In the genomic region with DNA sequence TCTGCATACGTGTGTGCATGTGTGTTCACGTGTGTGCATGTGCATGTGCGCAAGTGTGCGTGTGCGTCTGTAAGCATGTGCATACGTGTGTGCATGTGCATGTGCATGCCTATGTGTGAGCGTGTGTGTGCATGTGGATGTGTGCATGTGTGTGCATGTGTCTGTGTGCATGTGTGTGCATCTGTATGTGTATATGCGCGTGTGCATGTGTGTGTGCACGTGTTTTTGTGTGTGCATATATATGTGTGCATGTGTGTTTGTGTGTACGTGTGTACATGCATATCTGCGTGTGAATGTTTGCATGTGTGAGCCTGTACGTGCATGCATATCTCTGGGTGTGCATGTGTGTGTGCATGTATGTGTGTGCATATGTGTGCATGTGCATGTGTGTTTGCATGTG, we compare ENCODE assay signal across 22 cellular contexts. TPM values are rescaled to one million over a fixed set of nuclear protein-coding genes. Genes with fewer than 3 reads are reported as not detected.
DNase-seq lines count a peak whose midpoint lies in the region; ATAC-seq, FAIRE-seq and TF ChIP-seq lines count a peak whose summit lies in the region.
"Had no signal": no experiment of that assay in that cellular context is flagged by ENCODE, and none has a peak within 500 bp of the region (broad histone marks: within the 10 kb centered on the region; RNA-seq: fewer than 3 reads in every experiment).

No MANE protein-coding gene starts in this region.

- H2BK5ac ChIP-seq in H1 (ENCODE audit: low read depth, low read length) (no peak overlapping the region), neuronal stem cell (ENCODE audit: low read length) (no peak overlapping the region)

- H3K18ac ChIP-seq in H1 (ENCODE audit: extremely low read depth, low read length) (no peak overlapping the region), neuronal stem cell (ENCODE audit: low read length) (peak overlapping the region; percentile 83)

- H3K27ac ChIP-seq in HepG2 (ENCODE audit: extremely low read length, insufficient read depth, low read length), result no peak overlapping the region
- no peak overlapping the region for H3K27ac ChIP-seq in right lobe of liver
- no peak overlapping the region for H3K27ac ChIP-seq in H1 (ENCODE audit: low read depth, low read length)
- peak overlapping the region; percentile 24 for H3K27ac ChIP-seq in neuronal stem cell (replicated peaks; ENCODE audit: low read length)
- H3K27ac ChIP-seq: 22Rv1, HL-60, KMS-11 had no signal

- no TSS peak for BruUV-seq in HepG2 (replicated peaks; lab: Mats Ljungman, UMichigan)

- H3K4me1 ChIP-seq in HepG2 (ENCODE audit: insufficient read depth, low read length), result no peaks in the 10 kb centered on the region
- H3K4me1 ChIP-seq in right lobe of liver, result no peaks in the 10 kb centered on the region
- H3K4me1 ChIP-seq in H1 (replicated peaks in 1 of 4; ENCODE audit: control insufficient read depth in 3 of 4, insufficient read depth in 4 of 4, low read length in 3 of 4), result no peaks in the 10 kb centered on the region
- H3K4me1 ChIP-seq in neuronal stem cell (ENCODE audit: control insufficient read depth in 2 of 2, insufficient read depth in 1 of 2, low read depth in 1 of 2, low read length in 2 of 2), result peaks cover 0 to 4% of the 10 kb centered on the region in 2 donors
- H3K4me1 ChIP-seq: HAP-1 had no signal

- in situ Hi-C loops in HepG2 (cut with HindIII; ENCODE audit: extremely low pct_ligation_motif_present, low pct_unique_long_range_greater_than_20kb), result no loop called here

- H3K79me1 ChIP-seq in H1 (ENCODE audit: low read depth, low read length) (no peaks in the 10 kb centered on the region), neuronal stem cell (ENCODE audit: low read depth, low read length) (peaks cover 2% of the 10 kb centered on the region)

- intact Hi-C loops in HepG2 (cut with micrococcal nuclease; ENCODE audit: unreplicated experiment), result no loop called here
- intact Hi-C loops in right lobe of liver (cut with DNase I), result no loop called here
- intact Hi-C loops in left ventricle myocardium superior (cut with micrococcal nuclease), result no loop called here

- H3K23me2 ChIP-seq in H1 (ENCODE audit: low read depth, low read length), result no peaks in the 10 kb centered on the region

- no peak overlapping the region for H3K56ac ChIP-seq in H1 (replicated peaks; ENCODE audit: insufficient read length, low read depth, low read length)

- H3K79me2 ChIP-seq in HepG2 (ENCODE audit: insufficient read depth, low read length) (no peaks in the 10 kb centered on the region), H1 (ENCODE audit: control insufficient read depth in 1 of 2, insufficient read depth in 2 of 2, low read length in 2 of 2) (no peaks in the 10 kb centered on the region; a peak in 1 of 4 replicates)

- TF ChIP-seq EP300 in HepG2 (IDR thresholded peaks at IDR 0.05; ENCODE audit: low read depth in 2 of 2, low read length in 2 of 2) (no peak), HepG2 (CRISPR knock-in tag; IDR thresholded peaks at IDR 0.05; ENCODE audit: borderline replicate concordance) (no peak), H1 (IDR thresholded peaks at IDR 0.05; ENCODE audit: borderline replicate concordance in 1 of 2, low read depth in 2 of 2, low read length in 2 of 2) (no peak)

- no peak overlapping the region; the same call in 1 of the 2 replicates for H2BK12ac ChIP-seq in H1 (ENCODE audit: low read depth, low read length)
- peak overlapping the region; percentile 90 for H2BK12ac ChIP-seq in neuronal stem cell (ENCODE audit: low read length)

- H3K4me3 ChIP-seq in HepG2 (replicated peaks in 1 of 3; ENCODE audit: insufficient read depth in 1 of 3, low read depth in 2 of 3, low read length in 3 of 3), result no peak overlapping the region
- H3K4me3 ChIP-seq in right lobe of liver, result no peak overlapping the region
- no peak overlapping the region for H3K4me3 ChIP-seq in H1 (ENCODE audit: extremely low read depth in 1 of 4, insufficient read depth in 2 of 4, low read depth in 3 of 4, low read length in 4 of 4)
- H3K4me3 ChIP-seq in neuronal stem cell (ENCODE audit: low read length in 2 of 2), result peak overlapping the region in 1 of 2 donors; percentile 74
- H3K4me3 ChIP-seq: HAP-1 had no signal

- H2AFZ ChIP-seq in HepG2 (ENCODE audit: low read length), result no peak overlapping the region
- no peak overlapping the region for H2AFZ ChIP-seq in H1 (ENCODE audit: low read length)
- no peak overlapping the region for H2AFZ ChIP-seq in neuronal stem cell (ENCODE audit: low read length)

- H3K14ac ChIP-seq in H1 (ENCODE audit: insufficient read length) (no peak overlapping the region), neuronal stem cell (ENCODE audit: low read length) (peak overlapping the region; percentile 90)

- no peak overlapping the region for H2BK15ac ChIP-seq in H1 (ENCODE audit: low read length)
- H2BK15ac ChIP-seq in neuronal stem cell (ENCODE audit: low read length), result no peak overlapping the region

- ATAC-seq in HepG2, result no peak
- ATAC-seq in right lobe of liver, result no peak
- no peak for ATAC-seq in left ventricle myocardium superior

- TF ChIP-seq RAD21 in HepG2 (CRISPR knock-in tag; IDR thresholded peaks at IDR 0.05) (no peak), H1 (IDR thresholded peaks at IDR 0.05 in 1 of 2, conservative IDR thresholded peaks at IDR 0.05 in 1 of 2; ENCODE audit: low read depth in 2 of 2, low read length in 2 of 2) (no peak)

- POLR2A ChIA-PET in HepG2 (lab: Yijun Ruan, JAX), result no interaction called here
- POLR2A ChIA-PET in H1 (lab: Charles Lee; ENCODE audit: partially characterized antibody), result no interaction called here

- H3K4ac ChIP-seq in H1 (replicated peaks; ENCODE audit: insufficient read length, low read depth, low read length), result no peak overlapping the region
- peak overlapping the region; percentile 6 for H3K4ac ChIP-seq in neuronal stem cell (ENCODE audit: low read length)

- H3K23ac ChIP-seq in H1 (ENCODE audit: insufficient read length), result no peak overlapping the region
- peak overlapping the region; percentile 97 for H3K23ac ChIP-seq in neuronal stem cell (ENCODE audit: low read depth, low read length, poor library complexity)

- H4K91ac ChIP-seq in H1 (replicated peaks; ENCODE audit: insufficient read length, low read length), result no peak overlapping the region
- peak overlapping the region; percentile 96 for H4K91ac ChIP-seq in neuronal stem cell (ENCODE audit: low read depth, low read length, poor library complexity)

- no peak for TF ChIP-seq CTCF in HepG2 (CRISPR knock-in tag; IDR thresholded peaks at IDR 0.05)
- no peak for TF ChIP-seq CTCF in right lobe of liver (IDR thresholded peaks at IDR 0.05)
- TF ChIP-seq CTCF in H1 (IDR thresholded peaks at IDR 0.05; ENCODE audit: control extremely low read depth in 1 of 3, insufficient read depth in 1 of 3, low read depth in 1 of 3, low read length in 3 of 3), result no peak

- H3K4me2 ChIP-seq in HepG2 (ENCODE audit: low read depth, low read length) (no peak overlapping the region), H1 (ENCODE audit: insufficient read depth in 1 of 2, low read depth in 2 of 2, low read length in 2 of 2) (no peak overlapping the region), neuronal stem cell (ENCODE audit: insufficient read depth, low read length, poor library complexity, severe bottlenecking) (no peak overlapping the region)
- H3K4me2 ChIP-seq: KMS-11 had no signal

- 77% methylated on average over 13 of the region's 13 CpGs for WGBS in HepG2 (ENCODE audit: low lambda C conversion rate)
- 88% methylated on average over 7 of the region's 13 CpGs for WGBS in right lobe of liver (ENCODE audit: insufficient coverage, low coverage, low lambda C conversion rate, missing lambda C conversion rate)
- WGBS in H1 (ENCODE audit: extremely low coverage in 1 of 2, insufficient coverage in 1 of 2, insufficient read length in 1 of 2, insufficient replicate concordance in 2 of 2, low coverage in 1 of 2, low lambda C conversion rate in 2 of 2, missing lambda C conversion rate in 1 of 2), 2 experiments, result 94% methylated on average over 13 of the region's 13 CpGs; no CpG with 5 or more reads in 1 of the 2 experiments
- no CpG with 5 or more reads among the region's 13 CpGs for WGBS in neuronal stem cell (ENCODE audit: extremely low coverage in 2 of 2, insufficient read length in 2 of 2, insufficient replicate concordance in 1 of 2), 2 donors

- H3K9ac ChIP-seq in HepG2 (ENCODE audit: insufficient read depth, low read depth, low read length) (no peak overlapping the region), H1 (replicated peaks in 1 of 4; ENCODE audit: extremely low read depth in 1 of 4, low read depth in 3 of 4, low read length in 3 of 4) (no peak overlapping the region), neuronal stem cell (ENCODE audit: low read depth, low read length, poor library complexity) (peak overlapping the region; percentile 86)
- H3K9ac ChIP-seq: KMS-11 had no signal

- no peaks in the 10 kb centered on the region for H3K36me3 ChIP-seq in HepG2 (replicated peaks in 1 of 2; ENCODE audit: control insufficient read depth in 1 of 2, insufficient read depth in 2 of 2, low read length in 2 of 2)
- no peaks in the 10 kb centered on the region for H3K36me3 ChIP-seq in right lobe of liver
- no peaks in the 10 kb centered on the region for H3K36me3 ChIP-seq in H1 (ENCODE audit: control insufficient read depth in 2 of 4, insufficient read depth in 4 of 4, low read length in 3 of 4)
- H3K36me3 ChIP-seq in neuronal stem cell (replicated peaks in 1 of 2; ENCODE audit: control insufficient read depth in 2 of 2, insufficient read depth in 2 of 2, low read length in 2 of 2), result peaks cover 0 to 3% of the 10 kb centered on the region in 2 donors
- H3K36me3 ChIP-seq: HAP-1 had no signal

- TF ChIP-seq POLR2A in HepG2 (IDR thresholded peaks at IDR 0.05; ENCODE audit: insufficient read depth in 1 of 2, low read depth in 2 of 2, low read length in 2 of 2) (no peak), right lobe of liver (IDR thresholded peaks at IDR 0.05) (no peak), H1 (IDR thresholded peaks at IDR 0.05; ENCODE audit: control extremely low read depth in 1 of 2, low read depth in 2 of 2, low read length in 2 of 2) (no peak)

- H2BK20ac ChIP-seq in H1 (ENCODE audit: low read length), result no peak overlapping the region

- H4K5ac ChIP-seq in H1 (ENCODE audit: insufficient read length, low read depth, low read length), result no peak overlapping the region

- no peaks in the 10 kb centered on the region for H3K27me3 ChIP-seq in HepG2 (ENCODE audit: control insufficient read depth in 1 of 2, insufficient read depth in 2 of 2, low read length in 2 of 2)
- no peaks in the 10 kb centered on the region for H3K27me3 ChIP-seq in right lobe of liver
- H3K27me3 ChIP-seq in H1 (replicated peaks in 1 of 4; ENCODE audit: control insufficient read depth in 3 of 4, extremely low read depth in 1 of 4, insufficient read depth in 3 of 4, low read length in 3 of 4), result no peaks in the 10 kb centered on the region
- H3K27me3 ChIP-seq in neuronal stem cell (ENCODE audit: control insufficient read depth in 3 of 3, insufficient read depth in 3 of 3, low read depth in 1 of 3, low read length in 3 of 3), result peaks cover 0 to 2% (median 0%) of the 10 kb centered on the region in 3 experiments

- H4K8ac ChIP-seq in H1 (ENCODE audit: extremely low read depth, insufficient read depth, low read length), result no peak overlapping the region; the same call in 1 of the 2 replicates
- peak overlapping the region; percentile 68 for H4K8ac ChIP-seq in neuronal stem cell (ENCODE audit: low read depth, low read length)

- H2BK120ac ChIP-seq in H1 (replicated peaks; ENCODE audit: low read depth, low read length), result peak overlapping the region; percentile 43
- no peak overlapping the region for H2BK120ac ChIP-seq in neuronal stem cell (ENCODE audit: low read depth, low read length)

- CTCF ChIA-PET in HepG2 (lab: Yijun Ruan, JAX; ENCODE audit: low intra/inter-chr PET ratio, low total read pairs) (no interaction called here), H1 (lab: Charles Lee; ENCODE audit: partially characterized antibody) (interaction anchor here (1.7 kb wide), 1 partner anchor 19 kb away, joined by 8 read pairs; no protein-coding TSS in a partner anchor)

- DNase-seq in HepG2 (ENCODE audit: low spot score), result no peak
- DNase-seq in right lobe of liver, result no peak
- DNase-seq in H1 (ENCODE audit: low read depth in 1 of 2, low spot score in 2 of 2), result no peak
- DNase-seq in neuronal stem cell (ENCODE audit: low spot score), result no peak
- no peak for DNase-seq in DMS79 (lab: John Stamatoyannopoulos, UW)
- DNase-seq in AG08395 (ENCODE audit: low spot score), result no peak
- DNase-seq in left ventricle myocardium superior, result no peak
- DNase-seq: AML-193; C1 segment of cervical spinal cord; Calu3; CD4-positive, alpha-beta T cell; DMS 273 treated with DMSO at 0.1 percent for 48 hours; GOT3; HFFc6 had no signal

- FAIRE-seq in HepG2 (lab: Jason Lieb, UNC) (no peak), H1 (lab: Jason Lieb, UNC) (no peak)
- FAIRE-seq: GM12892 had no signal

- H4K20me1 ChIP-seq in HepG2 (ENCODE audit: insufficient read depth, low read length) (no peaks in the 10 kb centered on the region), H1 (replicated peaks in 1 of 2; ENCODE audit: control insufficient read depth in 1 of 2, insufficient read depth in 2 of 2, low read length in 2 of 2) (peaks cover 0 to 4% of the 10 kb centered on the region in 2 experiments)

- H2AK5ac ChIP-seq in H1 (ENCODE audit: low read depth, low read length) (no peak overlapping the region), neuronal stem cell (ENCODE audit: low read depth, low read length) (no peak overlapping the region)

- H3K9me3 ChIP-seq in HepG2 (ENCODE audit: low read length) (no peaks in the 10 kb centered on the region), right lobe of liver (no peaks in the 10 kb centered on the region), H1 (ENCODE audit: insufficient read depth in 2 of 2, low read depth in 1 of 2, low read length in 1 of 2) (peaks cover 3 to 4% of the 10 kb centered on the region in 2 experiments; a peak in 2 of 4 replicates), neuronal stem cell (replicated peaks in 1 of 2; ENCODE audit: control insufficient read depth in 2 of 2, insufficient read depth in 1 of 2, low read depth in 1 of 2, low read length in 2 of 2) (peaks cover 0 to 5% of the 10 kb centered on the region in 2 donors)
- H3K9me3 ChIP-seq: HAP-1 had no signal

RNA-seq across cellular contexts. Expression of gene DRD5, which starts 35.7 kb away (rescaled TPM):
- total RNA-seq in HepG2 (2016; rRNA removed; fragmentation: Illumina TruSeq; extraction: Trizol) (not detected in 2 replicates), right lobe of liver (not detected), left ventricle myocardium superior (not detected)
- total RNA-seq in HepG2 (2016; cell fraction: cytosol; rRNA removed; fragmentation: Illumina TruSeq; extraction: Trizol; ENCODE audit: low read depth), result not detected in 2 replicates
- not detected in 2 replicates for total RNA-seq in HepG2 (2016; cell fraction: insoluble cytoplasmic fraction; rRNA removed; fragmentation: Illumina TruSeq; extraction: Trizol)
- not detected in 2 replicates for total RNA-seq in HepG2 (2016; cell fraction: membrane; rRNA removed; fragmentation: Illumina TruSeq; extraction: Trizol)
- not detected in 2 replicates for total RNA-seq in HepG2 (2016; cell fraction: nucleus; rRNA removed; fragmentation: Illumina TruSeq; extraction: Trizol)
- polyA plus RNA-seq in HepG2 (2011; rRNA removed) (not detected in 2 replicates), H1 (2011; rRNA removed) (0.21 and 0.28 TPM in 2 replicates)
- not detected in 2 replicates for polyA plus RNA-seq in HepG2 (2011; cell fraction: cytosol; rRNA removed)
- not detected in 2 replicates for polyA plus RNA-seq in HepG2 (2011; cell fraction: nucleus; rRNA removed)
- 0.09 and 0.13 TPM in 2 replicates for polyA plus RNA-seq in HepG2 (2012)
- not detected in 2 replicates for polyA plus RNA-seq in HepG2 (2016; cell fraction: cytosol; fragmentation: Illumina TruSeq; extraction: Trizol; ENCODE audit: low read depth)
- polyA plus RNA-seq in HepG2 (2016; cell fraction: insoluble cytoplasmic fraction; fragmentation: Illumina TruSeq; extraction: Trizol; ENCODE audit: low read depth), result not detected in 2 replicates
- polyA plus RNA-seq in HepG2 (2016; cell fraction: membrane; fragmentation: Illumina TruSeq; extraction: Trizol; ENCODE audit: low read depth), result not detected in 2 replicates
- not detected in 2 replicates for polyA plus RNA-seq in HepG2 (2016; cell fraction: nucleus; fragmentation: Illumina TruSeq; extraction: Trizol; ENCODE audit: insufficient read depth, low read depth)
- polyA minus RNA-seq in HepG2 (2011; rRNA and poly(A)+ RNA removed; ENCODE audit: low replicate concordance), result 0.18 TPM in 1 of 2 replicates, not detected in the other
- polyA minus RNA-seq in HepG2 (2011; cell fraction: cytosol; rRNA and poly(A)+ RNA removed), result not detected in 2 replicates
- polyA minus RNA-seq in HepG2 (2011; cell fraction: nucleus; rRNA and poly(A)+ RNA removed), result not detected in 2 replicates
- total RNA-seq in H1 (2021; fragmentation: NEBNext Ultra II Directional; extraction: Animal tissue kit (Norgen Biotek cat#: 25700)), result 0.11 TPM in 1 of 2 replicates, not detected in the other
- 0.21 TPM for polyA plus RNA-seq in H1 (2011; cell fraction: cytosol; rRNA removed)
- 0.04 TPM for polyA plus RNA-seq in H1 (2011; cell fraction: nucleus; rRNA removed)
- polyA plus RNA-seq in H1 (2012, experiment 1 of 2), result 0.07 to 0.18 TPM (median 0.15 TPM) in 3 of 4 replicates, not detected in the other
- polyA plus RNA-seq in H1 (2012, experiment 2 of 2), result 0.13 TPM
- polyA plus RNA-seq in H1 (2013, experiment 1 of 2), result 0.12 TPM
- 0.13 TPM for polyA plus RNA-seq in H1 (2013, experiment 2 of 2)
- polyA minus RNA-seq in H1 (2011; rRNA and poly(A)+ RNA removed), result 0.06 and 0.12 TPM in 2 replicates
- not detected for polyA minus RNA-seq in H1 (2011; cell fraction: cytosol; rRNA and poly(A)+ RNA removed)
- 0.50 TPM for polyA minus RNA-seq in H1 (2011; cell fraction: nucleus; rRNA and poly(A)+ RNA removed)
- polyA plus RNA-seq in neuronal stem cell (2013, experiment 1 of 2), result 0.04 TPM
- 0.04 TPM for polyA plus RNA-seq in neuronal stem cell (2013, experiment 2 of 2)
- total RNA-seq: A673; Calu3; CD4-positive, alpha-beta T cell; G401; HFFc6 had no signal
- polyA plus RNA-seq: IgD-negative memory B cell had no signal
